Comparison of ENCODE assay signal across 16 cellular contexts in genomic region chr13:44806841-44807240, GRCh38.
A peak's percentile ranks its signal among the peaks of the same experiment; 100 is the strongest.
DNase-seq lines count a peak whose midpoint lies in the region; ATAC-seq and TF ChIP-seq lines count a peak whose summit lies in the region.
"Had no signal": no experiment of that assay in that cellular context is flagged by ENCODE, and none has a peak within 500 bp of the region (broad histone marks: within the 10 kb centered on the region; RNA-seq: fewer than 3 reads in every experiment).

No MANE protein-coding gene starts in this region.

- H3K9me3 ChIP-seq in IMR-90 (ENCODE audit: control insufficient read depth, insufficient read depth, low read length) (no peaks in the 10 kb centered on the region), neuronal stem cell (replicated peaks in 1 of 2; ENCODE audit: control insufficient read depth in 2 of 2, insufficient read depth in 1 of 2, low read depth in 1 of 2, low read length in 2 of 2) (no peaks in the 10 kb centered on the region), sigmoid colon (no peaks in the 10 kb centered on the region)

- H3K9ac ChIP-seq in IMR-90 (ENCODE audit: low read depth, low read length) (no peak overlapping the region), neuronal stem cell (ENCODE audit: low read depth, low read length, poor library complexity) (no peak overlapping the region)
- H3K9ac ChIP-seq: KMS-11 had no signal

- H2AK5ac ChIP-seq in IMR-90 (ENCODE audit: low read depth, low read length), result 0 out of 2 replicates have a peak overlapping the region, but pooled peaks have one; percentile 4
- no peak overlapping the region for H2AK5ac ChIP-seq in neuronal stem cell (ENCODE audit: low read depth, low read length)

- H2BK5ac ChIP-seq in IMR-90 (ENCODE audit: low read depth, low read length, poor library complexity, severe bottlenecking) (no peak overlapping the region), neuronal stem cell (ENCODE audit: low read length) (no peak overlapping the region)

- H3K27me3 ChIP-seq in IMR-90 (ENCODE audit: control insufficient read depth, insufficient read depth, low read length), result no peaks in the 10 kb centered on the region
- peaks cover 0 to 4% (median 0%) of the 10 kb centered on the region in 3 experiments for H3K27me3 ChIP-seq in neuronal stem cell (ENCODE audit: control insufficient read depth in 3 of 3, insufficient read depth in 3 of 3, low read depth in 1 of 3, low read length in 3 of 3)
- H3K27me3 ChIP-seq in sigmoid colon, result no peaks in the 10 kb centered on the region

- no peak overlapping the region for H3K18ac ChIP-seq in IMR-90 (ENCODE audit: low read depth, low read length)
- H3K18ac ChIP-seq in neuronal stem cell (ENCODE audit: low read length), result peak overlapping the region; percentile 11

- no TSS peak for BruUV-seq in IMR-90 (replicated peaks; lab: Mats Ljungman, UMichigan)

- no peak overlapping the region for H3K4me3 ChIP-seq in IMR-90 (ENCODE audit: insufficient read depth, low read depth, low read length)
- H3K4me3 ChIP-seq in neuronal stem cell (ENCODE audit: low read length in 2 of 2), result no peak overlapping the region
- H3K4me3 ChIP-seq in sigmoid colon, result no peak overlapping the region
- H3K4me3 ChIP-seq: GM23338 had no signal

- H4K91ac ChIP-seq in IMR-90 (ENCODE audit: insufficient read depth, low read depth, low read length) (no peak overlapping the region), neuronal stem cell (ENCODE audit: low read depth, low read length, poor library complexity) (no peak overlapping the region)

- POLR2A ChIA-PET in IMR-90 (lab: Charles Lee; ENCODE audit: unreplicated experiment), result no interaction called here

- TF ChIP-seq POLR2A in IMR-90 (IDR thresholded peaks at IDR 0.05; ENCODE audit: low read depth, low read length), result no peak
- no peak for TF ChIP-seq POLR2A in sigmoid colon (IDR thresholded peaks at IDR 0.05)

- no peaks in the 10 kb centered on the region for H3K36me3 ChIP-seq in IMR-90 (ENCODE audit: control insufficient read depth, insufficient read depth, low read length)
- H3K36me3 ChIP-seq in neuronal stem cell (replicated peaks in 1 of 2; ENCODE audit: control insufficient read depth in 2 of 2, insufficient read depth in 2 of 2, low read length in 2 of 2), result no peaks in the 10 kb centered on the region
- H3K36me3 ChIP-seq in sigmoid colon, result no peaks in the 10 kb centered on the region

- H3K27ac ChIP-seq in IMR-90 (ENCODE audit: insufficient read depth, low read length) (no peak overlapping the region), neuronal stem cell (replicated peaks; ENCODE audit: low read length) (no peak overlapping the region), sigmoid colon (no peak overlapping the region)
- H3K27ac ChIP-seq: KMS-11 had no signal

- dilution Hi-C loops in IMR-90 (cut with HindIII; ENCODE audit: low sequenced_read_pairs, unreplicated experiment), result no loop called here

- intact Hi-C loops in IMR-90 (cut with micrococcal nuclease) (no loop called here), sigmoid colon (cut with DNase I) (no loop called here)

- H3K4me2 ChIP-seq in IMR-90 (ENCODE audit: low read depth, low read length), result no peak overlapping the region
- H3K4me2 ChIP-seq in neuronal stem cell (ENCODE audit: insufficient read depth, low read length, poor library complexity, severe bottlenecking), result no peak overlapping the region
- H3K4me2 ChIP-seq: GM23338, KMS-11 had no signal

- DNase-seq in IMR-90 (no peak), cerebellum (ENCODE audit: low spot score) (peak; percentile 2), neuronal stem cell (ENCODE audit: low spot score) (no peak), sigmoid colon (peak; percentile 66), NCI-H2107 treated with DMSO at 0.1 percent for 48 hours (lab: John Stamatoyannopoulos, UW; ENCODE audit: unreplicated experiment) (no peak)
- no peak for DNase-seq in stimulated activated CD4-positive, alpha-beta T cell treated with anti-CD3 and anti-CD28 coated beads, Interleukin-15, amount 100 ng/mL, for 24 hours
- DNase-seq: AML-193; CD4-positive, CD25-positive, alpha-beta regulatory T cell; DMS79; NCI-H1092; NCI-H345; NCI-H69; PC-3 had no signal

- ATAC-seq in IMR-90 (ENCODE audit: low read depth), result no peak
- ATAC-seq in HG03025 (IDR thresholded peaks at IDR 0.05; ENCODE audit: low FRiP score, unreplicated experiment), result no peak
- ATAC-seq: GM23338, PC-3 had no signal

- no peak for TF ChIP-seq RAD21 in IMR-90 (IDR thresholded peaks at IDR 0.05; ENCODE audit: low read length)

- H2AK9ac ChIP-seq in IMR-90 (replicated peaks; ENCODE audit: low read depth, low read length, poor library complexity), result no peak overlapping the region

- H3K23ac ChIP-seq in IMR-90 (ENCODE audit: low read depth, low read length) (no peak overlapping the region), neuronal stem cell (ENCODE audit: low read depth, low read length, poor library complexity) (no peak overlapping the region)

- H3K4ac ChIP-seq in IMR-90 (ENCODE audit: low read depth, low read length), result no peak overlapping the region
- H3K4ac ChIP-seq in neuronal stem cell (ENCODE audit: low read length), result no peak overlapping the region

- H2BK15ac ChIP-seq in IMR-90 (ENCODE audit: low read depth, low read length) (no peak overlapping the region), neuronal stem cell (ENCODE audit: low read length) (no peak overlapping the region)

- H4K5ac ChIP-seq in IMR-90 (ENCODE audit: low read depth, low read length), result no peak overlapping the region

- H3K79me1 ChIP-seq in IMR-90 (ENCODE audit: low read depth in 1 of 2, low read length in 2 of 2) (no peaks in the 10 kb centered on the region), neuronal stem cell (ENCODE audit: low read depth, low read length) (no peaks in the 10 kb centered on the region)

- H2BK20ac ChIP-seq in IMR-90 (ENCODE audit: low read depth, low read length), result no peak overlapping the region

- H4K8ac ChIP-seq in IMR-90 (ENCODE audit: low read depth in 2 of 2, low read length in 2 of 2), result no peak overlapping the region
- no peak overlapping the region for H4K8ac ChIP-seq in neuronal stem cell (ENCODE audit: low read depth, low read length)

- no peak overlapping the region for H3K56ac ChIP-seq in IMR-90 (ENCODE audit: extremely low read depth, insufficient read depth, low read length)

- H3K9me1 ChIP-seq in IMR-90 (ENCODE audit: insufficient read depth, low read length), result peaks cover 1% of the 10 kb centered on the region; the same call in 1 of the 2 replicates

- H2BK120ac ChIP-seq in IMR-90 (ENCODE audit: low read depth, low read length) (no peak overlapping the region), neuronal stem cell (ENCODE audit: low read depth, low read length) (no peak overlapping the region)

- H2AFZ ChIP-seq in IMR-90 (replicated peaks; ENCODE audit: low read length, poor library complexity), result no peak overlapping the region
- no peak overlapping the region for H2AFZ ChIP-seq in neuronal stem cell (ENCODE audit: low read length)
- H2AFZ ChIP-seq: GM23338 had no signal

- H2BK12ac ChIP-seq in neuronal stem cell (ENCODE audit: low read length), result no peak overlapping the region

- H3K14ac ChIP-seq in IMR-90 (replicated peaks; ENCODE audit: low read depth, low read length), result no peak overlapping the region
- H3K14ac ChIP-seq in neuronal stem cell (ENCODE audit: low read length), result no peak overlapping the region

- in situ Hi-C loops in IMR-90 (cut with MboI; ENCODE audit: low sequenced_read_pairs), result no loop called here

- H3K4me1 ChIP-seq in IMR-90 (ENCODE audit: control insufficient read depth, insufficient read depth, low read length) (peaks cover 9% of the 10 kb centered on the region), neuronal stem cell (ENCODE audit: control insufficient read depth in 2 of 2, insufficient read depth in 1 of 2, low read depth in 1 of 2, low read length in 2 of 2) (peaks cover 0 to 5% of the 10 kb centered on the region in 2 donors), sigmoid colon (no peaks in the 10 kb centered on the region)

- no peak for TF ChIP-seq EP300 in sigmoid colon (IDR thresholded peaks at IDR 0.05)

- no peaks in the 10 kb centered on the region for H4K20me1 ChIP-seq in IMR-90 (ENCODE audit: insufficient read depth, low read length)

- TF ChIP-seq CTCF in IMR-90 (conservative IDR thresholded peaks at IDR 0.05; ENCODE audit: low read depth, low read length), result no peak
- no peak for TF ChIP-seq CTCF in sigmoid colon (IDR thresholded peaks at IDR 0.05)

- CTCF ChIA-PET in IMR-90 (lab: Yijun Ruan, JAX), result no interaction called here

- WGBS in IMR-90 (ENCODE audit: extremely low coverage in 2 of 2, insufficient read length in 1 of 2), 2 experiments, result 89% methylated on average over 9 of the region's 9 CpGs; no CpG with 5 or more reads in 1 of the 2 experiments
- no CpG with 5 or more reads among the region's 9 CpGs for WGBS in neuronal stem cell (ENCODE audit: extremely low coverage in 2 of 2, insufficient read length in 2 of 2, insufficient replicate concordance in 1 of 2), 2 donors
- 93 to 94% methylated on average over 9 of the region's 9 CpGs for WGBS in sigmoid colon, 2 donors

TF ChIP-seq in IMR-90, 13 proteins besides CTCF, POLR2A, EP300 and RAD21:
- TF ChIP-seq CEBPB (IDR thresholded peaks at IDR 0.05; ENCODE audit: low read depth, low read length) (no peak), SMC3 (IDR thresholded peaks at IDR 0.05; ENCODE audit: low read depth, low read length) (no peak), RCOR1 (IDR thresholded peaks at IDR 0.05; ENCODE audit: insufficient replicate concordance, low read length) (no peak)
TF ChIP-seq in IMR-90: peak in this region for 0.

Comparison
In these comparisons a context has a peak if more than half of its experiments do, and no peak if none do; other contexts are left out.
1. DNase-seq: peak in cerebellum (single experiment) and sigmoid colon (single experiment); none in IMR-90 (single experiment), neuronal stem cell (single experiment), NCI-H2107 treated with DMSO at 0.1 percent for 48 hours (single experiment) and stimulated activated CD4-positive, alpha-beta T cell treated with anti-CD3 and anti-CD28 coated beads, Interleukin-15, amount 100 ng/mL, for 24 hours (single experiment).